In genomic region chr16:912684-913613, GRCh38 we compare ENCODE assay signal across 1 cellular context.
A peak's percentile ranks its signal among the peaks of the same experiment; 100 is the strongest.
TF ChIP-seq lines count a peak whose summit lies in the region.

No MANE protein-coding gene starts in this region.

TF ChIP-seq in HepG2, 621 proteins besides CTCF, POLR2A, EP300 and RAD21 (continued from another document and continues in another):
- TF ChIP-seq ZBTB2 (CRISPR knock-in tag; IDR thresholded peaks at IDR 0.05; ENCODE audit: low read depth) (no peak), JUNB (CRISPR knock-in tag; IDR thresholded peaks at IDR 0.05; ENCODE audit: borderline replicate concordance) (no peak), PAXIP1 (CRISPR knock-in tag; conservative IDR thresholded peaks at IDR 0.05) (peak; percentile 80), ZGPAT (CRISPR knock-in tag; IDR thresholded peaks at IDR 0.05) (peak; percentile 92), SMC3 (IDR thresholded peaks at IDR 0.05; ENCODE audit: low read length) (no peak), FOXC1 (CRISPR knock-in tag; IDR thresholded peaks at IDR 0.05; ENCODE audit: borderline replicate concordance) (no peak), NBN (conservative IDR thresholded peaks at IDR 0.05) (no peak), ZEB1 (IDR thresholded peaks at IDR 0.05; ENCODE audit: insufficient replicate concordance, low read depth) (no peak), ZNF431 (CRISPR knock-in tag; IDR thresholded peaks at IDR 0.05; ENCODE audit: borderline replicate concordance, low read depth) (no peak), NRL (CRISPR knock-in tag; IDR thresholded peaks at IDR 0.05; ENCODE audit: borderline replicate concordance) (no peak; the same call in 1 of the 2 replicates), JDP2 (CRISPR knock-in tag; IDR thresholded peaks at IDR 0.05; ENCODE audit: borderline replicate concordance) (no peak; the same call in 1 of the 2 replicates), ZSCAN29 (CRISPR knock-in tag; conservative IDR thresholded peaks at IDR 0.05) (no peak), SYNCRIP (IDR thresholded peaks at IDR 0.05; ENCODE audit: insufficient read depth, low read depth, low read length) (no peak), REL (CRISPR knock-in tag; conservative IDR thresholded peaks at IDR 0.05) (no peak; the same call in 1 of the 2 replicates), ZNF101 (CRISPR knock-in tag; IDR thresholded peaks at IDR 0.05; ENCODE audit: borderline replicate concordance, low read depth) (no peak), ZNF589 (CRISPR knock-in tag; conservative IDR thresholded peaks at IDR 0.05) (peak; percentile 55), XRCC5 (optimal IDR thresholded peaks at IDR 0.05; ENCODE audit: low read length) (peak; percentile 10), ZBTB14 (CRISPR knock-in tag; IDR thresholded peaks at IDR 0.05) (no peak), SKIL (CRISPR knock-in tag; IDR thresholded peaks at IDR 0.05; ENCODE audit: borderline replicate concordance) (peak; percentile 98), CREM (IDR thresholded peaks at IDR 0.05) (peak; percentile 46; the same call in 1 of the 2 replicates), CREM (CRISPR knock-in tag; IDR thresholded peaks at IDR 0.05) (no peak), ZBTB20 (CRISPR knock-in tag; IDR thresholded peaks at IDR 0.05; ENCODE audit: borderline replicate concordance, low read depth) (peak; percentile 51; the same call in 1 of the 2 replicates), HMGA1 (CRISPR knock-in tag; conservative IDR thresholded peaks at IDR 0.05) (no peak), ZNF367 (CRISPR knock-in tag; IDR thresholded peaks at IDR 0.05; ENCODE audit: borderline replicate concordance) (no peak), ZNF432 (CRISPR knock-in tag; IDR thresholded peaks at IDR 0.05; ENCODE audit: borderline replicate concordance) (no peak), GMEB2 (CRISPR knock-in tag; IDR thresholded peaks at IDR 0.05; ENCODE audit: low read depth) (no peak), ZNF121 (CRISPR knock-in tag; IDR thresholded peaks at IDR 0.05) (peak; percentile 46; the same call in 1 of the 2 replicates), ISL2 (CRISPR knock-in tag; IDR thresholded peaks at IDR 0.05) (0 out of 2 replicates have a peak, but pooled peaks have one; percentile 28), ZBTB37 (CRISPR knock-in tag; IDR thresholded peaks at IDR 0.05) (no peak), AFF4 (CRISPR knock-in tag; IDR thresholded peaks at IDR 0.05) (no peak), MIXL1 (CRISPR knock-in tag; IDR thresholded peaks at IDR 0.05) (peak; percentile 71), ETS1 (CRISPR knock-in tag; IDR thresholded peaks at IDR 0.05) (no peak), BRCA1 (CRISPR knock-in tag; IDR thresholded peaks at IDR 0.05) (no peak), SETDB1 (CRISPR knock-in tag; IDR thresholded peaks at IDR 0.05; ENCODE audit: borderline replicate concordance) (no peak), ZBED4 (CRISPR knock-in tag; IDR thresholded peaks at IDR 0.05; ENCODE audit: borderline replicate concordance) (peak; percentile 52; the same call in 1 of the 2 replicates), ZNF232 (CRISPR knock-in tag; IDR thresholded peaks at IDR 0.05; ENCODE audit: borderline replicate concordance) (no peak), NFE2 (CRISPR knock-in tag; IDR thresholded peaks at IDR 0.05) (no peak)
